1 cellular context compared by ENCODE assay signal in genomic region chr19:55659822-55660221, GRCh38.
TF ChIP-seq lines count a peak whose summit lies in the region.

No MANE protein-coding gene starts in this region.

TF ChIP-seq in SK-N-SH, 30 proteins besides CTCF, POLR2A, EP300 and RAD21 (continued from another document):
- TF ChIP-seq REST (IDR thresholded peaks at IDR 0.05; ENCODE audit: low read depth, low read length) (no peak), JUND (IDR thresholded peaks at IDR 0.05) (no peak), USF1 (IDR thresholded peaks at IDR 0.05; ENCODE audit: borderline replicate concordance, low read depth) (no peak), EZH2phosphoT487 (IDR thresholded peaks at IDR 0.05; ENCODE audit: borderline replicate concordance, low read depth) (no peak), NRF1 (IDR thresholded peaks at IDR 0.05; ENCODE audit: low read depth, low read length) (no peak), TAF1 (IDR thresholded peaks at IDR 0.05; ENCODE audit: borderline replicate concordance, low read depth, low read length) (no peak), PBX3 (IDR thresholded peaks at IDR 0.05) (no peak), ELF1 (IDR thresholded peaks at IDR 0.05) (no peak), FOXJ3 (CRISPR knock-in tag; IDR thresholded peaks at IDR 0.05) (no peak), RXRA (IDR thresholded peaks at IDR 0.05; ENCODE audit: borderline replicate concordance, low read depth) (no peak), MEF2A (IDR thresholded peaks at IDR 0.05; ENCODE audit: borderline replicate concordance, low read depth) (no peak)
- TF ChIP-seq, protein P1, sequence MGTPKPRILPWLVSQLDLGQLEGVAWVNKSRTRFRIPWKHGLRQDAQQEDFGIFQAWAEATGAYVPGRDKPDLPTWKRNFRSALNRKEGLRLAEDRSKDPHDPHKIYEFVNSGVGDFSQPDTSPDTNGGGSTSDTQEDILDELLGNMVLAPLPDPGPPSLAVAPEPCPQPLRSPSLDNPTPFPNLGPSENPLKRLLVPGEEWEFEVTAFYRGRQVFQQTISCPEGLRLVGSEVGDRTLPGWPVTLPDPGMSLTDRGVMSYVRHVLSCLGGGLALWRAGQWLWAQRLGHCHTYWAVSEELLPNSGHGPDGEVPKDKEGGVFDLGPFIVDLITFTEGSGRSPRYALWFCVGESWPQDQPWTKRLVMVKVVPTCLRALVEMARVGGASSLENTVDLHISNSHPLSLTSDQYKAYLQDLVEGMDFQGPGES (IDR thresholded peaks at IDR 0.05; ENCODE audit: low read depth, low read length) = no peak
- TF ChIP-seq, protein P2, sequence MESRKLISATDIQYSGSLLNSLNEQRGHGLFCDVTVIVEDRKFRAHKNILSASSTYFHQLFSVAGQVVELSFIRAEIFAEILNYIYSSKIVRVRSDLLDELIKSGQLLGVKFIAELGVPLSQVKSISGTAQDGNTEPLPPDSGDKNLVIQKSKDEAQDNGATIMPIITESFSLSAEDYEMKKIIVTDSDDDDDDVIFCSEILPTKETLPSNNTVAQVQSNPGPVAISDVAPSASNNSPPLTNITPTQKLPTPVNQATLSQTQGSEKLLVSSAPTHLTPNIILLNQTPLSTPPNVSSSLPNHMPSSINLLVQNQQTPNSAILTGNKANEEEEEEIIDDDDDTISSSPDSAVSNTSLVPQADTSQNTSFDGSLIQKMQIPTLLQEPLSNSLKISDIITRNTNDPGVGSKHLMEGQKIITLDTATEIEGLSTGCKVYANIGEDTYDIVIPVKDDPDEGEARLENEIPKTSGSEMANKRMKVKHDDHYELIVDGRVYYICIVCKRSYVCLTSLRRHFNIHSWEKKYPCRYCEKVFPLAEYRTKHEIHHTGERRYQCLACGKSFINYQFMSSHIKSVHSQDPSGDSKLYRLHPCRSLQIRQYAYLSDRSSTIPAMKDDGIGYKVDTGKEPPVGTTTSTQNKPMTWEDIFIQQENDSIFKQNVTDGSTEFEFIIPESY (IDR thresholded peaks at IDR 0.05; ENCODE audit: borderline replicate concordance, low read depth) = no peak
